In the genomic region with DNA sequence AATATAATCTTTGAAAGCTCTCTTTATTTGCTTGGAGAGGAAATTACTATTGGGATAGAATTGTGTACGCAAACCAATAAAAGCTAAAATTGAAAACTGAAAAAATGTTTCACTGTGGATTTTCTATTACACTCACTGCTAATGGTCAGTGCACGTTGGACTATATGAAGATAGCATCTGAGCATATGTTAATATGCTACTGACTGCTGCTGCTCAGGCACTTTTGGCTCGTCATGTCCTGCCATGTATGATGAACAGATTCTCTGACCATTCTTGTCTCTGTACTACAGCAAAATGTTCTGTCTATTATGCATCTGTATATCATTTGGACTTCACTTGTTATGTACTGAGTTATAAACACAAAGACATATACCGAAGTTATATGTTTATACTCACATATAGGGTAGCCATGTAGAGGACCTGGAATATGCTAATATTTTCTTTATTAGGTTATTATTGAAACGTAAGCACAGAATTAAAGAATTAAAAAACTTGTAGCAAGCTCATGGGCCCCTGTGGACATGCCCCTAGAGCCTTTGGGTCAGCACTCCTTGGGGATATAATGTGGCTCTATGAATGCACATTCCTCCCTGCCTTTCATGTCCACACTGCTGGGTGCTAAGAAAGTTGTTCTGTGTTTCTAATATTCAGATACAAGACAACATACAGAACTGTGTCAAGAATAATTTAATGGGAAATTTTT, we compare ENCODE assay signal across 1 cellular context.
TF ChIP-seq lines count a peak whose summit lies in the region.

No MANE protein-coding gene starts in this region.

TF ChIP-seq in HepG2, 621 proteins besides CTCF, POLR2A, EP300 and RAD21 (continued from another document):
- TF ChIP-seq, protein P1, sequence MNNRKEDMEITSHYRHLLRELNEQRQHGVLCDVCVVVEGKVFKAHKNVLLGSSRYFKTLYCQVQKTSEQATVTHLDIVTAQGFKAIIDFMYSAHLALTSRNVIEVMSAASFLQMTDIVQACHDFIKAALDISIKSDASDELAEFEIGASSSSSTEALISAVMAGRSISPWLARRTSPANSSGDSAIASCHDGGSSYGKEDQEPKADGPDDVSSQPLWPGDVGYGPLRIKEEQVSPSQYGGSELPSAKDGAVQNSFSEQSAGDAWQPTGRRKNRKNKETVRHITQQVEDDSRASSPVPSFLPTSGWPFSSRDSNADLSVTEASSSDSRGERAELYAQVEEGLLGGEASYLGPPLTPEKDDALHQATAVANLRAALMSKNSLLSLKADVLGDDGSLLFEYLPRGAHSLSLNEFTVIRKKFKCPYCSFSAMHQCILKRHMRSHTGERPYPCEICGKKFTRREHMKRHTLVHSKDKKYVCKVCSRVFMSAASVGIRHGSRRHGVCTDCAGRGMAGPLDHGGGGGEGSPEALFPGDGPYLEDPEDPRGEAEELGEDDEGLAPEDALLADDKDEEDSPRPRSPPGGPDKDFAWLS (CRISPR knock-in tag; IDR thresholded peaks at IDR 0.05; ENCODE audit: borderline replicate concordance) = no peak
- TF ChIP-seq ZNF883 (CRISPR knock-in tag; IDR thresholded peaks at IDR 0.05; ENCODE audit: not compliant biosample characterization) = no peak
- TF ChIP-seq, protein P2, sequence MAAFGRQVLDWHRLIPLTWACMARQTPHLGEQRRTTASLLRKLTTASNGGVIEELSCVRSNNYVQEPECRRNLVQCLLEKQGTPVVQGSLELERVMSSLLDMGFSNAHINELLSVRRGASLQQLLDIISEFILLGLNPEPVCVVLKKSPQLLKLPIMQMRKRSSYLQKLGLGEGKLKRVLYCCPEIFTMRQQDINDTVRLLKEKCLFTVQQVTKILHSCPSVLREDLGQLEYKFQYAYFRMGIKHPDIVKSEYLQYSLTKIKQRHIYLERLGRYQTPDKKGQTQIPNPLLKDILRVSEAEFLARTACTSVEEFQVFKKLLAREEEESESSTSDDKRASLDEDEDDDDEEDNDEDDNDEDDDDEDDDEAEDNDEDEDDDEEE (CRISPR knock-in tag; IDR thresholded peaks at IDR 0.05) = no peak
- TF ChIP-seq BRCA1 (CRISPR knock-in tag; IDR thresholded peaks at IDR 0.05) = no peak
- TF ChIP-seq ESRRA (CRISPR knock-in tag; IDR thresholded peaks at IDR 0.05; ENCODE audit: low read depth) = no peak
- TF ChIP-seq, protein P3, sequence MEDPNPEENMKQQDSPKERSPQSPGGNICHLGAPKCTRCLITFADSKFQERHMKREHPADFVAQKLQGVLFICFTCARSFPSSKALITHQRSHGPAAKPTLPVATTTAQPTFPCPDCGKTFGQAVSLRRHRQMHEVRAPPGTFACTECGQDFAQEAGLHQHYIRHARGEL (CRISPR knock-in tag; IDR thresholded peaks at IDR 0.05) = no peak
- TF ChIP-seq, protein P4, sequence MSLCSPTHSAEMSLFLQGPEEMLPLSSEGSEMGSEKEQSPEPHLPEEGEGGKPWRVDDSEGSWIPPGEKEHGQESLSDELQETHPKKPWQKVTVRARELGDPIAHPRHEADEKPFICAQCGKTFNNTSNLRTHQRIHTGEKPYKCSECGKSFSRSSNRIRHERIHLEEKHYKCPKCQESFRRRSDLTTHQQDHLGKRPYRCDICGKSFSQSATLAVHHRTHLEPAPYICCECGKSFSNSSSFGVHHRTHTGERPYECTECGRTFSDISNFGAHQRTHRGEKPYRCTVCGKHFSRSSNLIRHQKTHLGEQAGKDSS (CRISPR knock-in tag; IDR thresholded peaks at IDR 0.05; ENCODE audit: borderline replicate concordance, low read depth) = no peak
- TF ChIP-seq HIVEP1 (CRISPR knock-in tag; IDR thresholded peaks at IDR 0.05) = no peak
- no peak for TF ChIP-seq SOX5 (CRISPR knock-in tag; IDR thresholded peaks at IDR 0.05; ENCODE audit: borderline replicate concordance)
- TF ChIP-seq ZNF619 (CRISPR knock-in tag; IDR thresholded peaks at IDR 0.05) = no peak
TF ChIP-seq in HepG2: peak in this region for 0.
